In genomic region chr10:3407208-3407607, GRCh38 we compare ENCODE assay signal across 17 cellular contexts.
"Had no signal": no experiment of that assay in that cellular context is flagged by ENCODE, and none has a peak within 500 bp of the region (broad histone marks: within the 10 kb centered on the region; RNA-seq: fewer than 3 reads in every experiment).

No MANE protein-coding gene starts in this region.

- DNase-seq: activated CD4-positive, alpha-beta T cell treated with anti-CD3 and anti-CD28 coated beads, Interleukin-2, amount 50 U/mL, for 48 hours; activated CD4-positive, CD25-positive, alpha-beta regulatory T cell treated with anti-CD3 and anti-CD28 coated beads, Interleukin-2, amount 50 U/mL, for 72 hours; activated CD8-positive, alpha-beta memory T cell treated with anti-CD3 and anti-CD28 coated beads, Interleukin-2, amount 10 ng/mL, durations not matched to agents 7 days and 5 days; activated gamma-delta T cell; activated T-cell treated with anti-CD3 and anti-CD28 coated beads, Interleukin-2, amount 50 U/mL, for 24 hours; esophagus squamous epithelium; nephron progenitor cell; psoas muscle; sigmoid colon; stimulated activated CD4-positive, alpha-beta T cell treated with anti-CD3 and anti-CD28 coated beads, Interleukin-12 subunit alpha, Interleukin-12 subunit beta, amount 100 ng/mL, for 4 hours; stimulated activated naive CD4-positive, alpha-beta T cell treated with Interleukin-2 at 50 U/mL for 16 hours; T-helper 2 cell had no signal

- H3K4me3 ChIP-seq: breast epithelium, esophagus squamous epithelium, gastroesophageal sphincter, psoas muscle, sigmoid colon, suprapubic skin had no signal

- H3K4me1 ChIP-seq: breast epithelium, esophagus squamous epithelium, psoas muscle, suprapubic skin had no signal

- ATAC-seq: activated CD8-positive, alpha-beta memory T cell treated with anti-CD3 and anti-CD28 coated beads, Interleukin-2, amount 10 ng/mL, durations not matched to agents 7 days and 5 days; gastroesophageal sphincter; psoas muscle had no signal

- H3K27ac Mint-ChIP-seq: activated CD8-positive, alpha-beta memory T cell treated with anti-CD3 and anti-CD28 coated beads, Interleukin-2, amount 10 ng/mL, durations not matched to agents 7 days and 5 days; activated naive CD8-positive, alpha-beta T cell; activated T-cell treated with anti-CD3 and anti-CD28 coated beads, Interleukin-2, amount 50 U/mL, for 24 hours; nephron progenitor cell; type B pancreatic cell had no signal

- H3K9me3 ChIP-seq: breast epithelium, esophagus squamous epithelium, gastroesophageal sphincter, psoas muscle, suprapubic skin had no signal

- H3K36me3 ChIP-seq: breast epithelium, esophagus squamous epithelium, gastroesophageal sphincter, sigmoid colon, suprapubic skin had no signal

- H3K36me3 Mint-ChIP-seq: activated CD8-positive, alpha-beta memory T cell treated with anti-CD3 and anti-CD28 coated beads, Interleukin-2, amount 10 ng/mL, durations not matched to agents 7 days and 5 days; activated naive CD8-positive, alpha-beta T cell; type B pancreatic cell had no signal

- H3K27ac ChIP-seq: breast epithelium, esophagus squamous epithelium, gastroesophageal sphincter, psoas muscle, suprapubic skin had no signal

- H3K4me3 Mint-ChIP-seq: activated CD8-positive, alpha-beta memory T cell treated with anti-CD3 and anti-CD28 coated beads, Interleukin-2, amount 10 ng/mL, durations not matched to agents 7 days and 5 days; activated naive CD8-positive, alpha-beta T cell; activated T-cell treated with anti-CD3 and anti-CD28 coated beads, Interleukin-2, amount 50 U/mL, for 24 hours; nephron progenitor cell; type B pancreatic cell had no signal

- H3K27me3 ChIP-seq: breast epithelium, esophagus squamous epithelium, gastroesophageal sphincter, sigmoid colon, suprapubic skin had no signal
